In genomic region chr7:22192778-22193177, GRCh38 we compare ENCODE assay signal across 12 cellular contexts.
A peak's percentile ranks its signal among the peaks of the same experiment; 100 is the strongest.
DNase-seq lines count a peak whose midpoint lies in the region; ATAC-seq and TF ChIP-seq lines count a peak whose summit lies in the region.
"Had no signal": no experiment of that assay in that cellular context is flagged by ENCODE, and none has a peak within 500 bp of the region (broad histone marks: within the 10 kb centered on the region; RNA-seq: fewer than 3 reads in every experiment).

No MANE protein-coding gene starts in this region.

- peak overlapping the region; percentile 85 for H3K4me2 ChIP-seq in parathyroid adenoma (ENCODE audit: low read length)

- H3K27me3 ChIP-seq in HUES6 (ENCODE audit: control insufficient read depth, insufficient read depth, low read length): peaks cover 20% of the 10 kb centered on the region
- no peaks in the 10 kb centered on the region for H3K27me3 ChIP-seq in esophagus squamous epithelium
- H3K27me3 ChIP-seq in parathyroid adenoma (ENCODE audit: control insufficient read depth, insufficient read depth, low read length): no peaks in the 10 kb centered on the region
- H3K27me3 ChIP-seq in BE2C: no peaks in the 10 kb centered on the region
- H3K27me3 ChIP-seq: stomach had no signal

- no peak overlapping the region for H2AFZ ChIP-seq in parathyroid adenoma

- TF ChIP-seq POLR2A in esophagus squamous epithelium (IDR thresholded peaks at IDR 0.05): no peak

- DNase-seq in NCI-H510A treated with DMSO at 0.1 percent for 48 hours (lab: John Stamatoyannopoulos, UW): peak; percentile 57
- DNase-seq in esophagus squamous epithelium (lab: John Stamatoyannopoulos, UW): no peak
- no peak for DNase-seq in activated CD8-positive, alpha-beta memory T cell treated with anti-CD3 and anti-CD28 coated beads for 24 hours
- DNase-seq in BE2C: no peak
- DNase-seq: activated CD4-positive, alpha-beta T cell treated with anti-CD3 and anti-CD28 coated beads, Interleukin-2, amount 50 U/mL, for 4 hours; activated effector memory CD4-positive, alpha-beta T cell treated with Interleukin-2 at 50 U/mL for 16 hours; NCI-H2107; stomach; T-helper 17 cell had no signal

- no peak for ATAC-seq in GM19467 (IDR thresholded peaks at IDR 0.05; ENCODE audit: unreplicated experiment)
- ATAC-seq: T-helper 17 cell had no signal

- H3K4me3 ChIP-seq in HUES6 (ENCODE audit: low read depth, low read length): peak overlapping the region; percentile 75
- H3K4me3 ChIP-seq in esophagus squamous epithelium: peak overlapping the region; percentile 11 to 54 (median 34)
- peak overlapping the region; percentile 69 for H3K4me3 ChIP-seq in parathyroid adenoma (ENCODE audit: low read depth, low read length)
- H3K4me3 ChIP-seq in BE2C (ENCODE audit: low read depth, low read length): no peak overlapping the region

- peaks cover 88% of the 10 kb centered on the region for H3K79me2 ChIP-seq in parathyroid adenoma

- whole genome bisulfite sequencing in esophagus squamous epithelium, 2 donors: 25 to 44% methylated on average over 4 of the region's 4 CpGs

- TF ChIP-seq CTCF in esophagus squamous epithelium (IDR thresholded peaks at IDR 0.05) (no peak), parathyroid adenoma (IDR thresholded peaks at IDR 0.05) (no peak), BE2C (IDR thresholded peaks at IDR 0.05; ENCODE audit: low read depth, low read length) (no peak)

- H3K4me1 ChIP-seq in HUES6 (ENCODE audit: control insufficient read depth, insufficient read depth, low read length) (peaks cover 32% of the 10 kb centered on the region), esophagus squamous epithelium (peaks cover 0 to 25% (median 8%) of the 10 kb centered on the region in 3 donors), parathyroid adenoma (peaks cover 27% of the 10 kb centered on the region), BE2C (peaks cover 9% of the 10 kb centered on the region; the same call in 1 of the 2 replicates)

- H3K27ac ChIP-seq in HUES6 (ENCODE audit: low read depth, low read length): no peak overlapping the region
- peak overlapping the region in 3 of 4 donors; percentile 0 to 57 (median 46) for H3K27ac ChIP-seq in esophagus squamous epithelium
- H3K27ac ChIP-seq in parathyroid adenoma: peak overlapping the region; percentile 94
- H3K27ac ChIP-seq: stomach had no signal

- H3K9me3 ChIP-seq in HUES6 (ENCODE audit: control insufficient read depth, insufficient read depth, low read depth, low read length): no peaks in the 10 kb centered on the region
- no peaks in the 10 kb centered on the region for H3K9me3 ChIP-seq in esophagus squamous epithelium
- no peaks in the 10 kb centered on the region for H3K9me3 ChIP-seq in parathyroid adenoma (ENCODE audit: control insufficient read depth, low read length)
- no peaks in the 10 kb centered on the region for H3K9me3 ChIP-seq in BE2C
- H3K9me3 ChIP-seq: stomach had no signal

- H3K36me3 ChIP-seq in HUES6 (ENCODE audit: control insufficient read depth, insufficient read depth, low read length) (no peaks in the 10 kb centered on the region), esophagus squamous epithelium (peaks cover 0 to 52% (median 0%) of the 10 kb centered on the region in 3 donors), parathyroid adenoma (ENCODE audit: control insufficient read depth, insufficient read depth, low read length) (no peaks in the 10 kb centered on the region), BE2C (peaks cover 56% of the 10 kb centered on the region)

- H3K9ac ChIP-seq in HUES6 (ENCODE audit: low read length) (no peak overlapping the region), parathyroid adenoma (peak overlapping the region; percentile 64)

- intact Hi-C loops in esophagus squamous epithelium (cut with DNase I): no loop called here
